ENCODE assay signal across 1 cellular context in genomic region chr2:88016086-88016947, GRCh38.
TF ChIP-seq lines count a peak whose summit lies in the region.

Gene RNU2-63P (minus strand): TSS chr2:88016547.

TF ChIP-seq in K562, 482 proteins besides CTCF, POLR2A, EP300 and RAD21 (continued from another document and continues in another):
- TF ChIP-seq, protein P1, sequence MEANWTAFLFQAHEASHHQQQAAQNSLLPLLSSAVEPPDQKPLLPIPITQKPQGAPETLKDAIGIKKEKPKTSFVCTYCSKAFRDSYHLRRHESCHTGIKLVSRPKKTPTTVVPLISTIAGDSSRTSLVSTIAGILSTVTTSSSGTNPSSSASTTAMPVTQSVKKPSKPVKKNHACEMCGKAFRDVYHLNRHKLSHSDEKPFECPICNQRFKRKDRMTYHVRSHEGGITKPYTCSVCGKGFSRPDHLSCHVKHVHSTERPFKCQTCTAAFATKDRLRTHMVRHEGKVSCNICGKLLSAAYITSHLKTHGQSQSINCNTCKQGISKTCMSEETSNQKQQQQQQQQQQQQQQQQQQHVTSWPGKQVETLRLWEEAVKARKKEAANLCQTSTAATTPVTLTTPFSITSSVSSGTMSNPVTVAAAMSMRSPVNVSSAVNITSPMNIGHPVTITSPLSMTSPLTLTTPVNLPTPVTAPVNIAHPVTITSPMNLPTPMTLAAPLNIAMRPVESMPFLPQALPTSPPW (CRISPR knock-in tag; IDR thresholded peaks at IDR 0.05): peak; percentile 43
- TF ChIP-seq ZNF764 (CRISPR knock-in tag; IDR thresholded peaks at IDR 0.05; ENCODE audit: low read depth) (peak; percentile 55), TCF7L2 (IDR thresholded peaks at IDR 0.05; ENCODE audit: low read depth, low read length) (no peak), IFI16 (CRISPR knock-in tag; IDR thresholded peaks at IDR 0.05) (no peak), ZNF347 (CRISPR knock-in tag; IDR thresholded peaks at IDR 0.05; ENCODE audit: low read depth) (peak; percentile 93), SAP30 (IDR thresholded peaks at IDR 0.05; ENCODE audit: borderline replicate concordance, insufficient read depth, low read depth, low read length, poor library complexity, severe bottlenecking) (no peak), NKRF (IDR thresholded peaks at IDR 0.05; ENCODE audit: borderline replicate concordance) (no peak), FOXP4 (CRISPR knock-in tag; IDR thresholded peaks at IDR 0.05; ENCODE audit: borderline replicate concordance) (no peak), ZNF24 (IDR thresholded peaks at IDR 0.05) (no peak), CBX3 (IDR thresholded peaks at IDR 0.05; ENCODE audit: borderline replicate concordance in 1 of 2, low read length in 2 of 2) (peak in 1 of 2 experiments; percentile 89; a peak in 2 of 3 replicates), LEF1 (IDR thresholded peaks at IDR 0.05) (peak; percentile 67; the same call in 1 of the 2 replicates), PPARD (CRISPR knock-in tag; IDR thresholded peaks at IDR 0.05) (no peak), COPS2 (conservative IDR thresholded peaks at IDR 0.05) (no peak), SAFB2 (IDR thresholded peaks at IDR 0.05; ENCODE audit: borderline replicate concordance, low read depth, low read length, severe bottlenecking) (no peak), ZNF707 (CRISPR knock-in tag; conservative IDR thresholded peaks at IDR 0.05) (no peak), ARNT (IDR thresholded peaks at IDR 0.05) (peak; percentile 76 to 90; a peak in 3 of 4 replicates), CUX1 (CRISPR knock-in tag; IDR thresholded peaks at IDR 0.05) (no peak), ZEB2 (IDR thresholded peaks at IDR 0.05) (peak; percentile 53), CREM (IDR thresholded peaks at IDR 0.05; ENCODE audit: low read depth) (peak; percentile 49; the same call in 1 of the 2 replicates), DNMT1 (IDR thresholded peaks at IDR 0.05) (no peak), TFE3 (CRISPR knock-in tag; IDR thresholded peaks at IDR 0.05) (no peak), FIP1L1 (IDR thresholded peaks at IDR 0.05; ENCODE audit: low read depth, low read length, poor library complexity, severe bottlenecking) (peak; percentile 83), OTX1 (CRISPR knock-in tag; IDR thresholded peaks at IDR 0.05) (peak; percentile 99), RB1 (IDR thresholded peaks at IDR 0.05; ENCODE audit: low read depth) (peak; percentile 31; the same call in 1 of the 2 replicates), GTF2B (IDR thresholded peaks at IDR 0.05; ENCODE audit: extremely low read depth, insufficient read length) (peak; percentile 98), CAMTA2 (CRISPR knock-in tag; conservative IDR thresholded peaks at IDR 0.05) (peak; percentile 98), KDM4B (IDR thresholded peaks at IDR 0.05; ENCODE audit: borderline replicate concordance in 2 of 2, low read depth in 1 of 2) (peak in 1 of 2 experiments; percentile 99; a peak in 2 of 4 replicates), RHOXF2B (CRISPR knock-in tag; conservative IDR thresholded peaks at IDR 0.05) (peak; percentile 86; the same call in 1 of the 2 replicates), JUND (IDR thresholded peaks at IDR 0.05; ENCODE audit: borderline replicate concordance, low read depth, low read length) (no peak; the same call in 1 of the 2 replicates), JUND (tag; IDR thresholded peaks at IDR 0.05; ENCODE audit: borderline replicate concordance, low read depth, low read length) (peak; percentile 48; the same call in 1 of the 3 replicates), NCOA1 (IDR thresholded peaks at IDR 0.05; ENCODE audit: low read depth) (peak; percentile 67; the same call in 1 of the 2 replicates), MAFK (IDR thresholded peaks at IDR 0.05; ENCODE audit: low read length) (no peak; the same call in 1 of the 2 replicates), ZBTB7A (IDR thresholded peaks at IDR 0.05; ENCODE audit: borderline replicate concordance, control insufficient read depth, low read depth, low read length) (no peak; the same call in 1 of the 2 replicates), USF1 (CRISPR knock-in tag; IDR thresholded peaks at IDR 0.05) (0 out of 2 replicates have a peak, but pooled peaks have one; percentile 34), ZNF584 (CRISPR knock-in tag; IDR thresholded peaks at IDR 0.05; ENCODE audit: low read depth) (peak; percentile 54; the same call in 1 of the 2 replicates), ZNF766 (CRISPR knock-in tag; conservative IDR thresholded peaks at IDR 0.05) (peak; percentile 29; the same call in 1 of the 2 replicates), SRF (CRISPR knock-in tag; IDR thresholded peaks at IDR 0.05) (peak; percentile 64 to 94; a peak in 2 of 4 replicates), ZNF695 (CRISPR knock-in tag; IDR thresholded peaks at IDR 0.05) (peak; percentile 92; the same call in 1 of the 2 replicates), ELF2 (CRISPR knock-in tag; IDR thresholded peaks at IDR 0.05) (peak; percentile 83), PHF8 (IDR thresholded peaks at IDR 0.05; ENCODE audit: borderline replicate concordance, low read length) (no peak), PRMT5 (CRISPR knock-in tag; IDR thresholded peaks at IDR 0.05) (no peak), MCM2 (IDR thresholded peaks at IDR 0.05; ENCODE audit: low read depth) (no peak)
- TF ChIP-seq, protein P2, sequence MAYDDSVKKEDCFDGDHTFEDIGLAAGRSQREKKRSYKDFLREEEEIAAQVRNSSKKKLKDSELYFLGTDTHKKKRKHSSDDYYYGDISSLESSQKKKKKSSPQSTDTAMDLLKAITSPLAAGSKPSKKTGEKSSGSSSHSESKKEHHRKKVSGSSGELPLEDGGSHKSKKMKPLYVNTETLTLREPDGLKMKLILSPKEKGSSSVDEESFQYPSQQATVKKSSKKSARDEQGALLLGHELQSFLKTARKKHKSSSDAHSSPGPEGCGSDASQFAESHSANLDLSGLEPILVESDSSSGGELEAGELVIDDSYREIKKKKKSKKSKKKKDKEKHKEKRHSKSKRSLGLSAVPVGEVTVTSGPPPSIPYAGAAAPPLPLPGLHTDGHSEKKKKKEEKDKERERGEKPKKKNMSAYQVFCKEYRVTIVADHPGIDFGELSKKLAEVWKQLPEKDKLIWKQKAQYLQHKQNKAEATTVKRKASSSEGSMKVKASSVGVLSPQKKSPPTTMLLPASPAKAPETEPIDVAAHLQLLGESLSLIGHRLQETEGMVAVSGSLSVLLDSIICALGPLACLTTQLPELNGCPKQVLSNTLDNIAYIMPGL (CRISPR knock-in tag; IDR thresholded peaks at IDR 0.05): no peak; the same call in none of the 2 replicates
- TF ChIP-seq, protein P3, sequence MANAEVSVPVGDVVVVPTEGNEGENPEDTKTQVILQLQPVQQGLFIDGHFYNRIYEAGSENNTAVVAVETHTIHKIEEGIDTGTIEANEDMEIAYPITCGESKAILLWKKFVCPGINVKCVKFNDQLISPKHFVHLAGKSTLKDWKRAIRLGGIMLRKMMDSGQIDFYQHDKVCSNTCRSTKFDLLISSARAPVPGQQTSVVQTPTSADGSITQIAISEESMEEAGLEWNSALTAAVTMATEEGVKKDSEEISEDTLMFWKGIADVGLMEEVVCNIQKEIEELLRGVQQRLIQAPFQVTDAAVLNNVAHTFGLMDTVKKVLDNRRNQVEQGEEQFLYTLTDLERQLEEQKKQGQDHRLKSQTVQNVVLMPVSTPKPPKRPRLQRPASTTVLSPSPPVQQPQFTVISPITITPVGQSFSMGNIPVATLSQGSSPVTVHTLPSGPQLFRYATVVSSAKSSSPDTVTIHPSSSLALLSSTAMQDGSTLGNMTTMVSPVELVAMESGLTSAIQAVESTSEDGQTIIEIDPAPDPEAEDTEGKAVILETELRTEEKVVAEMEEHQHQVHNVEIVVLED (CRISPR knock-in tag; IDR thresholded peaks at IDR 0.05): no peak
- TF ChIP-seq, protein P4, sequence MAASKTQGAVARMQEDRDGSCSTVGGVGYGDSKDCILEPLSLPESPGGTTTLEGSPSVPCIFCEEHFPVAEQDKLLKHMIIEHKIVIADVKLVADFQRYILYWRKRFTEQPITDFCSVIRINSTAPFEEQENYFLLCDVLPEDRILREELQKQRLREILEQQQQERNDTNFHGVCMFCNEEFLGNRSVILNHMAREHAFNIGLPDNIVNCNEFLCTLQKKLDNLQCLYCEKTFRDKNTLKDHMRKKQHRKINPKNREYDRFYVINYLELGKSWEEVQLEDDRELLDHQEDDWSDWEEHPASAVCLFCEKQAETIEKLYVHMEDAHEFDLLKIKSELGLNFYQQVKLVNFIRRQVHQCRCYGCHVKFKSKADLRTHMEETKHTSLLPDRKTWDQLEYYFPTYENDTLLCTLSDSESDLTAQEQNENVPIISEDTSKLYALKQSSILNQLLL (CRISPR knock-in tag; IDR thresholded peaks at IDR 0.05; ENCODE audit: borderline replicate concordance): no peak
